7 cellular contexts compared by ENCODE assay signal in genomic region chr5:172002310-172002709, GRCh38. TPM values are rescaled to one million over a fixed set of nuclear protein-coding genes. Genes with fewer than 3 reads are reported as not detected.
DNase-seq lines count a peak whose midpoint lies in the region; ATAC-seq, FAIRE-seq and TF ChIP-seq lines count a peak whose summit lies in the region.

No MANE protein-coding gene starts in this region.

- no peaks in the 10 kb centered on the region for H3K9me3 Mint-ChIP-seq in CD8-positive, alpha-beta T cell
- peaks cover 3% of the 10 kb centered on the region for H3K9me3 Mint-ChIP-seq in astrocyte (ENCODE audit: unreplicated experiment)
- no peaks in the 10 kb centered on the region for H3K9me3 Mint-ChIP-seq in nephron progenitor cell

- POLR2A ChIA-PET in CD8-positive, alpha-beta T cell (lab: Charles Lee) = interaction anchor here (0.6 kb wide), 1 partner anchor 238 kb away, joined by 3 read pairs; no protein-coding TSS in a partner anchor

- no peak for FAIRE-seq in astrocyte (lab: Jason Lieb, UNC)

- peaks cover 68% of the 10 kb centered on the region for H3K4me1 Mint-ChIP-seq in CD8-positive, alpha-beta T cell (ENCODE audit: low read depth)
- peaks cover 20% of the 10 kb centered on the region for H3K4me1 Mint-ChIP-seq in astrocyte (ENCODE audit: low read depth, unreplicated experiment)
- H3K4me1 Mint-ChIP-seq in nephron progenitor cell = peaks cover 68% of the 10 kb centered on the region

- no peaks in the 10 kb centered on the region for H3K36me3 ChIP-seq in CD8-positive, alpha-beta T cell (ENCODE audit: insufficient read depth, low read length)
- H3K36me3 ChIP-seq in astrocyte (ENCODE audit: insufficient read depth, low read length) = no peaks in the 10 kb centered on the region

- peaks cover 10% of the 10 kb centered on the region for H3K36me3 Mint-ChIP-seq in CD8-positive, alpha-beta T cell
- H3K36me3 Mint-ChIP-seq in astrocyte (ENCODE audit: low read depth, unreplicated experiment) = peaks cover 2% of the 10 kb centered on the region
- peaks cover 3% of the 10 kb centered on the region for H3K36me3 Mint-ChIP-seq in nephron progenitor cell (ENCODE audit: low read depth)

- no peak for DNase-seq in CD8-positive, alpha-beta T cell
- DNase-seq in HCEC 1CT = peak; percentile 24
- no peak for DNase-seq in astrocyte (ENCODE audit: low read depth)
- no peak for DNase-seq in nephron progenitor cell
- no peak for DNase-seq in stimulated activated CD4-positive, alpha-beta T cell treated with anti-CD3 and anti-CD28 coated beads, Interleukin-15, amount 100 ng/mL, for 24 hours

- no peak overlapping the region for H3K27ac ChIP-seq in CD8-positive, alpha-beta T cell (ENCODE audit: low read depth, low read length)
- no peak overlapping the region for H3K27ac ChIP-seq in astrocyte (ENCODE audit: low read depth, low read length)

- TF ChIP-seq CTCF in CD8-positive, alpha-beta T cell (IDR thresholded peaks at IDR 0.05) = peak; percentile 21
- TF ChIP-seq CTCF in astrocyte (IDR thresholded peaks at IDR 0.05; ENCODE audit: insufficient read depth, low read depth, low read length) (peak; percentile 40), nephron progenitor cell (IDR thresholded peaks at IDR 0.05) (peak; percentile 19)

- CTCF ChIA-PET in CD8-positive, alpha-beta T cell (lab: Charles Lee) = no interaction called here

- no peaks in the 10 kb centered on the region for H3K27me3 Mint-ChIP-seq in CD8-positive, alpha-beta T cell (ENCODE audit: low read depth)
- H3K27me3 Mint-ChIP-seq in astrocyte (ENCODE audit: low read depth, unreplicated experiment) (no peaks in the 10 kb centered on the region), nephron progenitor cell (ENCODE audit: low read depth, poor library complexity) (no peaks in the 10 kb centered on the region)

- H3K4me1 ChIP-seq in CD8-positive, alpha-beta T cell (ENCODE audit: insufficient read depth, low read length) = peaks cover 30% of the 10 kb centered on the region
- H3K4me1 ChIP-seq in astrocyte (ENCODE audit: insufficient read depth, low read length) = peaks cover 25% of the 10 kb centered on the region

- no peak overlapping the region for H3K4me3 Mint-ChIP-seq in CD8-positive, alpha-beta T cell
- H3K4me3 Mint-ChIP-seq in astrocyte (ENCODE audit: unreplicated experiment) (no peak overlapping the region), nephron progenitor cell (no peak overlapping the region)

- intact Hi-C loops in CD8-positive, alpha-beta T cell (cut with DNase I, micrococcal nuclease) = loop anchor here (10.0 kb wide), 3 partner anchors 952 to 1882 kb away; partner anchors contain the start of genes BNIP1 (in 1 of the 2), CPEB4 (in 1 of the 2) and RPL26L1 (in 1 of the 2)

- H3K4me3 ChIP-seq in CD8-positive, alpha-beta T cell (ENCODE audit: low read depth, low read length) = no peak overlapping the region
- no peak overlapping the region for H3K4me3 ChIP-seq in astrocyte (ENCODE audit: insufficient read depth, low read depth, low read length)

- no peak overlapping the region for H3K9ac ChIP-seq in astrocyte (ENCODE audit: low read length)

- no peaks in the 10 kb centered on the region for H3K9me3 ChIP-seq in CD8-positive, alpha-beta T cell (ENCODE audit: low read length)
- H3K9me3 ChIP-seq in astrocyte (ENCODE audit: insufficient read depth, low read depth, low read length) = no peaks in the 10 kb centered on the region

- H4K20me1 ChIP-seq in astrocyte (ENCODE audit: insufficient read depth, low read length) = peaks cover 86% of the 10 kb centered on the region

- ATAC-seq in CD8-positive, alpha-beta T cell = no peak
- ATAC-seq in GM21381 (IDR thresholded peaks at IDR 0.05; ENCODE audit: unreplicated experiment) (no peak), GM21619 (IDR thresholded peaks at IDR 0.05; ENCODE audit: unreplicated experiment) (no peak)

- H3K27ac Mint-ChIP-seq in CD8-positive, alpha-beta T cell = no peak overlapping the region
- no peak overlapping the region for H3K27ac Mint-ChIP-seq in astrocyte (ENCODE audit: unreplicated experiment)
- no peak overlapping the region for H3K27ac Mint-ChIP-seq in nephron progenitor cell

- no peak overlapping the region for H2AFZ ChIP-seq in astrocyte (ENCODE audit: low read depth, low read length)

- no peak overlapping the region for H3K4me2 ChIP-seq in astrocyte (ENCODE audit: low read length)

- H3K27me3 ChIP-seq in CD8-positive, alpha-beta T cell (ENCODE audit: insufficient read depth, low read length) = no peaks in the 10 kb centered on the region
- no peaks in the 10 kb centered on the region for H3K27me3 ChIP-seq in astrocyte (ENCODE audit: insufficient read depth, low read length)

- peaks cover 92% of the 10 kb centered on the region for H3K79me2 ChIP-seq in astrocyte (ENCODE audit: insufficient read depth, low read length)

RNA-seq across cellular contexts. Expression of gene FBXW11, which starts 4.1 kb away (rescaled TPM):
- 10 to 100 TPM; 28.8 to 32.6 TPM for total RNA-seq in CD8-positive, alpha-beta T cell
- total RNA-seq in astrocyte = 64.7 and 65.9 TPM in 2 replicates
